ENCODE assay signal across 7 cellular contexts in genomic region chr1:52904590-52905375, GRCh38. TPM values are rescaled to one million over a fixed set of nuclear protein-coding genes. Genes with fewer than 3 reads are reported as not detected.
A peak's percentile ranks its signal among the peaks of the same experiment; 100 is the strongest.
DNase-seq lines count a peak whose midpoint lies in the region; ATAC-seq, FAIRE-seq and TF ChIP-seq lines count a peak whose summit lies in the region.

No MANE protein-coding gene starts in this region.

- FAIRE-seq in HTR-8/SVneo (lab: Jason Lieb, UNC): peak; percentile 9

- no peaks in the 10 kb centered on the region for H3K27me3 ChIP-seq in WERI-Rb-1 (ENCODE audit: insufficient read depth, low read depth, severe bottlenecking)

- H3K27ac ChIP-seq in WERI-Rb-1: peak overlapping the region; percentile 72

- DNase-seq in ELR (ENCODE audit: low read depth) (peak; percentile 67), HTR-8/SVneo (ENCODE audit: insufficient read length, low spot score) (peak; percentile 67), WERI-Rb-1 (peak; percentile 86), fibroblast of the aortic adventitia (ENCODE audit: low read depth) (peak; percentile 31), GDM1 (lab: John Stamatoyannopoulos, UW) (no peak)
- DNase-seq in stimulated activated CD4-positive, alpha-beta T cell treated with anti-CD3 and anti-CD28 coated beads, Interleukin-4, amount 100 ng/mL, for 1 hour: peak; percentile 38

- no peaks in the 10 kb centered on the region for H3K36me3 ChIP-seq in WERI-Rb-1

- TF ChIP-seq CTCF in WERI-Rb-1 (IDR thresholded peaks at IDR 0.05; ENCODE audit: low read depth, low read length) (peak; percentile 80), fibroblast of the aortic adventitia (IDR thresholded peaks at IDR 0.05; ENCODE audit: insufficient read depth, low read length) (peak; percentile 45)

- no peak for ATAC-seq in HG02798 (IDR thresholded peaks at IDR 0.05; ENCODE audit: poor library complexity, unreplicated experiment)

- H3K4me3 ChIP-seq in WERI-Rb-1 (ENCODE audit: low read depth, low read length): no peak overlapping the region
- no peak overlapping the region for H3K4me3 ChIP-seq in fibroblast of the aortic adventitia (ENCODE audit: low read depth, low read length)

- no peaks in the 10 kb centered on the region for H3K9me3 ChIP-seq in WERI-Rb-1 (ENCODE audit: severe bottlenecking)

RNA-seq across cellular contexts. Expression of gene ECHDC2, which starts 16.8 kb away (rescaled TPM):
- total RNA-seq in fibroblast of the aortic adventitia (ENCODE audit: low replicate concordance): 14.7 and 39.9 TPM in 2 replicates

RNA-seq across cellular contexts. Expression of gene SCP2, which starts 22.3 kb away (rescaled TPM):
- 188 and 507 TPM in 2 replicates for total RNA-seq in fibroblast of the aortic adventitia (ENCODE audit: low replicate concordance)
